20 cellular contexts compared by ENCODE assay signal in the genomic region with DNA sequence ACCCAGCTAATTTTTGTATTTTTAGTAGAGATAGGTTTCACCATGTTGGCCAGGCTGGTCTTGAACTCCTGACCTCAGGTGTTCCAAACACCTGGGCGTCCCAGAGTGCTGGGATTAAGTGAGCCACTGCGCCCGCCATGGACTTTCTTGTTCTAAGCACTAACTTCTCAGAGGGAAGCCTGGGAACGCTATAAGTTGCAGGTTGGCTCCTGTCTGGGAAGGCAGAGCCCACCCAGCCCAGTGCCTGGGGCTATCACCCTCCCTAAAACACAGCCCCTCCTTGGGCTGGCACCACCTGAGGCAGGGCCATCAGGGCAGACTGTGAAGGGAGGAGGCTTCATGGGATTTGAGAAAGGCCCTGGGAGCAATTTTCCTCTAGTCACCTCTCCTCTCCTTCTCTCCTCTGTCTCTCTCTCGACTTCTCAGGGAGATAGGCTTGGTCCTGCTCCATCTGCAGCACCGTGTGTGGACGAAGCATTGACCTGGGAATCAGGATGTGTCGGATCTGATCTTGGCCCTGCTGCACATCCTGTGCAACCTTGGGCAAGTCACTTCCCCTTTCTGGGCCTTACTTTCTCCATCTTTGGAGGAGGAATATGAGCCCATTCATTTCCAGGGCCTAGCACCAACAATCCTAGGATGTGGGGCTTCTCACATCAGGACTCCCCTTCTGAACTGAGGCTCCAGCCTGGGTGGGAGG. TPM values are rescaled to one million over a fixed set of nuclear protein-coding genes. Genes with fewer than 3 reads are reported as not detected.
DNase-seq lines count a peak whose midpoint lies in the region; ATAC-seq lines count a peak whose summit lies in the region.
"Had no signal": no experiment of that assay in that cellular context is flagged by ENCODE, and none has a peak within 500 bp of the region (broad histone marks: within the 10 kb centered on the region; RNA-seq: fewer than 3 reads in every experiment).

No MANE protein-coding gene starts in this region.

- peaks cover 37% of the 10 kb centered on the region for H3K36me3 ChIP-seq in effector memory CD4-positive, alpha-beta T cell (ENCODE audit: control insufficient read depth, insufficient read depth, low read length)
- H3K36me3 ChIP-seq: breast epithelium, gastrocnemius medialis, transverse colon had no signal

- H3K9me3 Mint-ChIP-seq in activated CD4-positive, alpha-beta T cell treated with anti-CD3 and anti-CD28 coated beads, Interleukin-2, amount 10 ng/mL, durations not matched to agents 7 days and 5 days, result no peaks in the 10 kb centered on the region
- H3K9me3 Mint-ChIP-seq in stimulated activated effector memory CD8-positive, alpha-beta T cell treated with anti-CD3 and anti-CD28 coated beads, Interleukin-12 subunit alpha, Interleukin-12 subunit beta, amount 100 ng/mL, for 72 hours, result no peaks in the 10 kb centered on the region
- H3K9me3 Mint-ChIP-seq: dendritic cell treated with granulocyte-macrophage colony-stimulating factor and Interleukin-4, amounts not matched to agents 40 ng/mL and 50 ng/mL, for 4 days had no signal

- H3K4me3 Mint-ChIP-seq in activated CD4-positive, alpha-beta T cell treated with anti-CD3 and anti-CD28 coated beads, Interleukin-2, amount 10 ng/mL, durations not matched to agents 7 days and 5 days, result no peak overlapping the region
- peak overlapping the region; percentile 45 for H3K4me3 Mint-ChIP-seq in T-helper 17 cell
- H3K4me3 Mint-ChIP-seq in stimulated activated effector memory CD8-positive, alpha-beta T cell treated with anti-CD3 and anti-CD28 coated beads, Interleukin-12 subunit alpha, Interleukin-12 subunit beta, amount 100 ng/mL, for 72 hours, result peak overlapping the region; percentile 77
- H3K4me3 Mint-ChIP-seq: CD14-positive monocyte; dendritic cell treated with granulocyte-macrophage colony-stimulating factor and Interleukin-4, amounts not matched to agents 40 ng/mL and 50 ng/mL, for 4 days had no signal

- H3K27me3 ChIP-seq in effector memory CD4-positive, alpha-beta T cell (replicated peaks; ENCODE audit: control insufficient read depth, insufficient read depth, low read length, poor library complexity, severe bottlenecking), result no peaks in the 10 kb centered on the region
- H3K27me3 ChIP-seq: breast epithelium, gastrocnemius medialis, transverse colon had no signal

- no peak overlapping the region for H3K4me3 ChIP-seq in effector memory CD4-positive, alpha-beta T cell (ENCODE audit: insufficient read depth, low read depth, low read length, poor library complexity, severe bottlenecking)
- H3K4me3 ChIP-seq: breast epithelium, gastrocnemius medialis, transverse colon had no signal

- CTCF ChIA-PET in activated CD4-positive, alpha-beta T cell treated with anti-CD3 and anti-CD28 coated beads, Interleukin-2, amount 10 ng/mL, durations not matched to agents 7 days and 5 days (lab: Charles Lee), result interaction anchor here (0.9 to 2.2 kb wide), 5 partner anchors 10 to 26 kb away, joined by 3 to 10 read pairs (median 3); no protein-coding TSS in a partner anchor

- POLR2A ChIA-PET in activated CD4-positive, alpha-beta T cell treated with anti-CD3 and anti-CD28 coated beads, Interleukin-2, amount 10 ng/mL, durations not matched to agents 7 days and 5 days (lab: Charles Lee), result no interaction called here

- H3K27me3 Mint-ChIP-seq in activated CD4-positive, alpha-beta T cell treated with anti-CD3 and anti-CD28 coated beads, Interleukin-2, amount 10 ng/mL, durations not matched to agents 7 days and 5 days, result no peaks in the 10 kb centered on the region
- no peaks in the 10 kb centered on the region for H3K27me3 Mint-ChIP-seq in T-helper 17 cell
- H3K27me3 Mint-ChIP-seq: dendritic cell treated with granulocyte-macrophage colony-stimulating factor and Interleukin-4, amounts not matched to agents 40 ng/mL and 50 ng/mL, for 4 days had no signal

- peaks cover 72% of the 10 kb centered on the region for H3K36me3 Mint-ChIP-seq in activated CD4-positive, alpha-beta T cell treated with anti-CD3 and anti-CD28 coated beads, Interleukin-2, amount 10 ng/mL, durations not matched to agents 7 days and 5 days (ENCODE audit: low read depth)
- H3K36me3 Mint-ChIP-seq in T-helper 17 cell (ENCODE audit: low read depth), result peaks cover 11% of the 10 kb centered on the region
- H3K36me3 Mint-ChIP-seq in stimulated activated effector memory CD8-positive, alpha-beta T cell treated with anti-CD3 and anti-CD28 coated beads, Interleukin-12 subunit alpha, Interleukin-12 subunit beta, amount 100 ng/mL, for 72 hours, result peaks cover 100% of the 10 kb centered on the region

- H3K4me1 ChIP-seq in effector memory CD4-positive, alpha-beta T cell (ENCODE audit: control insufficient read depth, insufficient read depth, low read length, poor library complexity, severe bottlenecking), result peaks cover 55% of the 10 kb centered on the region
- H3K4me1 ChIP-seq: breast epithelium, gastrocnemius medialis had no signal

- DNase-seq in activated CD4-positive, alpha-beta T cell treated with anti-CD3 and anti-CD28 coated beads, Interleukin-2, amount 10 ng/mL, durations not matched to agents 7 days and 5 days, result no peak
- no peak for DNase-seq in activated CD4-positive, alpha-beta T cell treated with anti-CD3 and anti-CD28 coated beads, Interleukin-2, amount 50 U/mL, for 48 hours
- DNase-seq in T-helper 17 cell (no peak), NCI-H345 (lab: John Stamatoyannopoulos, UW) (no peak)
- DNase-seq in effector memory CD4-positive, alpha-beta T cell, result no peak
- DNase-seq in stimulated activated effector memory CD8-positive, alpha-beta T cell treated with anti-CD3 and anti-CD28 coated beads, Interleukin-12 subunit alpha, Interleukin-12 subunit beta, amount 100 ng/mL, for 72 hours (ENCODE audit: low spot score in 2 of 2), result no peak
- DNase-seq: DMS79; gastrocnemius medialis; NCI-H2227 treated with DMSO at 0.1 percent for 48 hours; NK-92 treated with Interleukin-12 subunit alpha and Interleukin-12 subunit beta, amount 100 ng/mL, for 24 hours; retina; stimulated activated CD4-positive, alpha-beta T cell treated with anti-CD3 and anti-CD28 coated beads, Interleukin-12 subunit alpha, Interleukin-12 subunit beta, amount 100 ng/mL, for 4 hours; transverse colon had no signal

- no peaks in the 10 kb centered on the region for H3K9me3 ChIP-seq in T-helper 17 cell (ENCODE audit: control insufficient read depth, low read length, poor library complexity, severe bottlenecking)
- H3K9me3 ChIP-seq in effector memory CD4-positive, alpha-beta T cell (ENCODE audit: control insufficient read depth, low read length), result no peaks in the 10 kb centered on the region
- H3K9me3 ChIP-seq: breast epithelium, gastrocnemius medialis, transverse colon had no signal

- peak overlapping the region; percentile 15 for H3K27ac ChIP-seq in effector memory CD4-positive, alpha-beta T cell (ENCODE audit: insufficient read depth, low read length, poor library complexity, severe bottlenecking)
- H3K27ac ChIP-seq: breast epithelium, gastrocnemius medialis, RWPE1, transverse colon had no signal

- ATAC-seq in T-helper 17 cell (no peak), GM21390 (IDR thresholded peaks at IDR 0.05; ENCODE audit: unreplicated experiment) (no peak), GM21619 (IDR thresholded peaks at IDR 0.05; ENCODE audit: unreplicated experiment) (no peak)
- ATAC-seq in stimulated activated effector memory CD8-positive, alpha-beta T cell treated with anti-CD3 and anti-CD28 coated beads, Interleukin-12 subunit alpha, Interleukin-12 subunit beta, amount 100 ng/mL, for 72 hours, result no peak
- ATAC-seq: gastrocnemius medialis had no signal

- peaks cover 76% of the 10 kb centered on the region for H3K4me1 Mint-ChIP-seq in activated CD4-positive, alpha-beta T cell treated with anti-CD3 and anti-CD28 coated beads, Interleukin-2, amount 10 ng/mL, durations not matched to agents 7 days and 5 days
- H3K4me1 Mint-ChIP-seq in T-helper 17 cell, result peaks cover 62% of the 10 kb centered on the region
- peaks cover 93% of the 10 kb centered on the region for H3K4me1 Mint-ChIP-seq in stimulated activated effector memory CD8-positive, alpha-beta T cell treated with anti-CD3 and anti-CD28 coated beads, Interleukin-12 subunit alpha, Interleukin-12 subunit beta, amount 100 ng/mL, for 72 hours

- H3K27ac Mint-ChIP-seq in activated CD4-positive, alpha-beta T cell treated with anti-CD3 and anti-CD28 coated beads, Interleukin-2, amount 10 ng/mL, durations not matched to agents 7 days and 5 days, result peak overlapping the region; percentile 74
- peak overlapping the region; percentile 87 for H3K27ac Mint-ChIP-seq in T-helper 17 cell
- H3K27ac Mint-ChIP-seq in stimulated activated effector memory CD8-positive, alpha-beta T cell treated with anti-CD3 and anti-CD28 coated beads, Interleukin-12 subunit alpha, Interleukin-12 subunit beta, amount 100 ng/mL, for 72 hours, result peak overlapping the region; percentile 92

RNA-seq across cellular contexts. Expression of a gene that starts 10.9 kb away (rescaled TPM):
- 100 to 1,000 TPM; 329 to 335 TPM for total RNA-seq in activated CD4-positive, alpha-beta T cell treated with anti-CD3 and anti-CD28 coated beads, Interleukin-2, amount 10 ng/mL, durations not matched to agents 7 days and 5 days
- 100 to 1,000 TPM; 141 to 160 TPM for total RNA-seq in T-helper 17 cell

RNA-seq across cellular contexts. Expression of a gene that starts 57.3 kb away (rescaled TPM):
- under 1 TPM; 0.37 to 0.48 TPM for total RNA-seq in activated CD4-positive, alpha-beta T cell treated with anti-CD3 and anti-CD28 coated beads, Interleukin-2, amount 10 ng/mL, durations not matched to agents 7 days and 5 days
- 1 to 10 TPM in 1 of 2 donors, under 1 TPM in 1; 0.68 to 1.2 TPM for total RNA-seq in T-helper 17 cell
- total RNA-seq: MCF 10A had no signal
